1 cellular context compared by ENCODE assay signal in genomic region chr5:81800797-81801196, GRCh38.
TF ChIP-seq lines count a peak whose summit lies in the region.

No MANE protein-coding gene starts in this region.

TF ChIP-seq in WTC11, 78 proteins besides CTCF, POLR2A, EP300 and RAD21:
- TF ChIP-seq, protein P1, sequence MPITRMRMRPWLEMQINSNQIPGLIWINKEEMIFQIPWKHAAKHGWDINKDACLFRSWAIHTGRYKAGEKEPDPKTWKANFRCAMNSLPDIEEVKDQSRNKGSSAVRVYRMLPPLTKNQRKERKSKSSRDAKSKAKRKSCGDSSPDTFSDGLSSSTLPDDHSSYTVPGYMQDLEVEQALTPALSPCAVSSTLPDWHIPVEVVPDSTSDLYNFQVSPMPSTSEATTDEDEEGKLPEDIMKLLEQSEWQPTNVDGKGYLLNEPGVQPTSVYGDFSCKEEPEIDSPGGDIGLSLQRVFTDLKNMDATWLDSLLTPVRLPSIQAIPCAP (CRISPR knock-in tag; IDR thresholded peaks at IDR 0.05), result no peak
- TF ChIP-seq, protein P2, sequence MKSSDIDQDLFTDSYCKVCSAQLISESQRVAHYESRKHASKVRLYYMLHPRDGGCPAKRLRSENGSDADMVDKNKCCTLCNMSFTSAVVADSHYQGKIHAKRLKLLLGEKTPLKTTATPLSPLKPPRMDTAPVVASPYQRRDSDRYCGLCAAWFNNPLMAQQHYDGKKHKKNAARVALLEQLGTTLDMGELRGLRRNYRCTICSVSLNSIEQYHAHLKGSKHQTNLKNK (CRISPR knock-in tag; IDR thresholded peaks at IDR 0.05), result no peak
- no peak for TF ChIP-seq JUN (CRISPR knock-in tag; IDR thresholded peaks at IDR 0.05)
- no peak for TF ChIP-seq FOXJ3 (CRISPR knock-in tag; IDR thresholded peaks at IDR 0.05; ENCODE audit: borderline replicate concordance)
- TF ChIP-seq NFYB (CRISPR knock-in tag; conservative IDR thresholded peaks at IDR 0.05; ENCODE audit: low read depth), result no peak
- TF ChIP-seq RELA (CRISPR knock-in tag; IDR thresholded peaks at IDR 0.05; ENCODE audit: borderline replicate concordance), result no peak
